Comparison of ENCODE assay signal across 1 cellular context in the genomic region with DNA sequence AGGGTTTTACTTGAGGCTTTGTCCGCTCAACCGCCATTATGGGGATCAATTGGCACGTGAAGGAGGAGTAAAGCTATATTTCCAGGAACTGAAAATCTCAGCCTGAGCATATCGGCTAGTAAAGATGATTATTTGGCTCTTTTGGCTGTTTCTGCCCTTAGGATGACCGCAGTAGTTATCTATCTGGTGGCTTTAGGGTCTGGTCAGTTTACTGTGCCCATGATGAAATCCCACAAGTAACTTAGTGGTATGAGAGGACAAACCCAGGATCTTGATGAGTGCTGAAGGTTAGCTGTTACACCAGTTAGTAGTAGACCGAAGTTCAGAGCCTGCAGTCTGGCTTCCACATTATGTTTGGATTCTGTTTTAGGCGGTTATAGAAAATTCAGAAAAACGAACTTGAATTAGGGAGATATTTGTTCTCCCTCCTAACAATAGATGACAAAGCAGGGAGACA.
TF ChIP-seq lines count a peak whose summit lies in the region.

No MANE protein-coding gene starts in this region.

TF ChIP-seq in GM12878, 131 proteins besides CTCF, POLR2A, EP300 and RAD21:
- TF ChIP-seq, protein P1, sequence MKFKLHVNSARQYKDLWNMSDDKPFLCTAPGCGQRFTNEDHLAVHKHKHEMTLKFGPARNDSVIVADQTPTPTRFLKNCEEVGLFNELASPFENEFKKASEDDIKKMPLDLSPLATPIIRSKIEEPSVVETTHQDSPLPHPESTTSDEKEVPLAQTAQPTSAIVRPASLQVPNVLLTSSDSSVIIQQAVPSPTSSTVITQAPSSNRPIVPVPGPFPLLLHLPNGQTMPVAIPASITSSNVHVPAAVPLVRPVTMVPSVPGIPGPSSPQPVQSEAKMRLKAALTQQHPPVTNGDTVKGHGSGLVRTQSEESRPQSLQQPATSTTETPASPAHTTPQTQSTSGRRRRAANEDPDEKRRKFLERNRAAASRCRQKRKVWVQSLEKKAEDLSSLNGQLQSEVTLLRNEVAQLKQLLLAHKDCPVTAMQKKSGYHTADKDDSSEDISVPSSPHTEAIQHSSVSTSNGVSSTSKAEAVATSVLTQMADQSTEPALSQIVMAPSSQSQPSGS (IDR thresholded peaks at IDR 0.05; ENCODE audit: low read length): no peak
- TF ChIP-seq ZNF622 (IDR thresholded peaks at IDR 0.05): no peak
- TF ChIP-seq EGR1 (IDR thresholded peaks at IDR 0.05; ENCODE audit: borderline replicate concordance in 1 of 2, low read depth in 2 of 2, low read length in 2 of 2): no peak
- TF ChIP-seq BHLHE40 (IDR thresholded peaks at IDR 0.05; ENCODE audit: borderline replicate concordance in 1 of 2, low read depth in 2 of 2, low read length in 1 of 2): peak; percentile 69 to 83
- no peak for TF ChIP-seq RBBP5 (conservative IDR thresholded peaks at IDR 0.05)
- no peak for TF ChIP-seq ASH2L (IDR thresholded peaks at IDR 0.05; ENCODE audit: borderline replicate concordance, low read depth)
- peak; percentile 86 for TF ChIP-seq POLR2AphosphoS5 (IDR thresholded peaks at IDR 0.05; ENCODE audit: low read length)
- no peak for TF ChIP-seq MEF2B (IDR thresholded peaks at IDR 0.05; ENCODE audit: partially characterized antibody, poor library complexity, severe bottlenecking)
- no peak for TF ChIP-seq BMI1 (IDR thresholded peaks at IDR 0.05; ENCODE audit: borderline replicate concordance)
- no peak for TF ChIP-seq TBL1XR1 (IDR thresholded peaks at IDR 0.05; ENCODE audit: low read depth, low read length)
- TF ChIP-seq SPI1 (IDR thresholded peaks at IDR 0.05; ENCODE audit: borderline replicate concordance, insufficient read depth, low read depth, low read length): no peak
- TF ChIP-seq NFIC (IDR thresholded peaks at IDR 0.05; ENCODE audit: low read depth, low read length): no peak
- TF ChIP-seq RB1 (IDR thresholded peaks at IDR 0.05; ENCODE audit: borderline replicate concordance): no peak
- TF ChIP-seq ZNF274 (IDR thresholded peaks at IDR 0.05; ENCODE audit: insufficient read depth, insufficient read length): no peak
- TF ChIP-seq FOXM1 (IDR thresholded peaks at IDR 0.05; ENCODE audit: low read depth, low read length): no peak
- TF ChIP-seq, protein P2, sequence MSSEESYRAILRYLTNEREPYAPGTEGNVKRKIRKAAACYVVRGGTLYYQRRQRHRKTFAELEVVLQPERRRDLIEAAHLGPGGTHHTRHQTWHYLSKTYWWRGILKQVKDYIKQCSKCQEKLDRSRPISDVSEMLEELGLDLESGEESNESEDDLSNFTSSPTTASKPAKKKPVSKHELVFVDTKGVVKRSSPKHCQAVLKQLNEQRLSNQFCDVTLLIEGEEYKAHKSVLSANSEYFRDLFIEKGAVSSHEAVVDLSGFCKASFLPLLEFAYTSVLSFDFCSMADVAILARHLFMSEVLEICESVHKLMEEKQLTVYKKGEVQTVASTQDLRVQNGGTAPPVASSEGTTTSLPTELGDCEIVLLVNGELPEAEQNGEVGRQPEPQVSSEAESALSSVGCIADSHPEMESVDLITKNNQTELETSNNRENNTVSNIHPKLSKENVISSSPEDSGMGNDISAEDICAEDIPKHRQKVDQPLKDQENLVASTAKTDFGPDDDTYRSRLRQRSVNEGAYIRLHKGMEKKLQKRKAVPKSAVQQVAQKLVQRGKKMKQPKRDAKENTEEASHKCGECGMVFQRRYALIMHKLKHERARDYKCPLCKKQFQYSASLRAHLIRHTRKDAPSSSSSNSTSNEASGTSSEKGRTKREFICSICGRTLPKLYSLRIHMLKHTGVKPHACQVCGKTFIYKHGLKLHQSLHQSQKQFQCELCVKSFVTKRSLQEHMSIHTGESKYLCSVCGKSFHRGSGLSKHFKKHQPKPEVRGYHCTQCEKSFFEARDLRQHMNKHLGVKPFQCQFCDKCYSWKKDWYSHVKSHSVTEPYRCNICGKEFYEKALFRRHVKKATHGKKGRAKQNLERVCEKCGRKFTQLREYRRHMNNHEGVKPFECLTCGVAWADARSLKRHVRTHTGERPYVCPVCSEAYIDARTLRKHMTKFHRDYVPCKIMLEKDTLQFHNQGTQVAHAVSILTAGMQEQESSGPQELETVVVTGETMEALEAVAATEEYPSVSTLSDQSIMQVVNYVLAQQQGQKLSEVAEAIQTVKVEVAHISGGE (CRISPR knock-in tag; IDR thresholded peaks at IDR 0.05): no peak
- no peak for TF ChIP-seq ATF7 (IDR thresholded peaks at IDR 0.05; ENCODE audit: low read depth)
- no peak for TF ChIP-seq GATAD2B (conservative IDR thresholded peaks at IDR 0.05; ENCODE audit: low read depth)
- peak; percentile 50; the same call in 1 of the 2 replicates for TF ChIP-seq MTA3 (IDR thresholded peaks at IDR 0.05; ENCODE audit: borderline replicate concordance, low read length)
- TF ChIP-seq, protein P3, sequence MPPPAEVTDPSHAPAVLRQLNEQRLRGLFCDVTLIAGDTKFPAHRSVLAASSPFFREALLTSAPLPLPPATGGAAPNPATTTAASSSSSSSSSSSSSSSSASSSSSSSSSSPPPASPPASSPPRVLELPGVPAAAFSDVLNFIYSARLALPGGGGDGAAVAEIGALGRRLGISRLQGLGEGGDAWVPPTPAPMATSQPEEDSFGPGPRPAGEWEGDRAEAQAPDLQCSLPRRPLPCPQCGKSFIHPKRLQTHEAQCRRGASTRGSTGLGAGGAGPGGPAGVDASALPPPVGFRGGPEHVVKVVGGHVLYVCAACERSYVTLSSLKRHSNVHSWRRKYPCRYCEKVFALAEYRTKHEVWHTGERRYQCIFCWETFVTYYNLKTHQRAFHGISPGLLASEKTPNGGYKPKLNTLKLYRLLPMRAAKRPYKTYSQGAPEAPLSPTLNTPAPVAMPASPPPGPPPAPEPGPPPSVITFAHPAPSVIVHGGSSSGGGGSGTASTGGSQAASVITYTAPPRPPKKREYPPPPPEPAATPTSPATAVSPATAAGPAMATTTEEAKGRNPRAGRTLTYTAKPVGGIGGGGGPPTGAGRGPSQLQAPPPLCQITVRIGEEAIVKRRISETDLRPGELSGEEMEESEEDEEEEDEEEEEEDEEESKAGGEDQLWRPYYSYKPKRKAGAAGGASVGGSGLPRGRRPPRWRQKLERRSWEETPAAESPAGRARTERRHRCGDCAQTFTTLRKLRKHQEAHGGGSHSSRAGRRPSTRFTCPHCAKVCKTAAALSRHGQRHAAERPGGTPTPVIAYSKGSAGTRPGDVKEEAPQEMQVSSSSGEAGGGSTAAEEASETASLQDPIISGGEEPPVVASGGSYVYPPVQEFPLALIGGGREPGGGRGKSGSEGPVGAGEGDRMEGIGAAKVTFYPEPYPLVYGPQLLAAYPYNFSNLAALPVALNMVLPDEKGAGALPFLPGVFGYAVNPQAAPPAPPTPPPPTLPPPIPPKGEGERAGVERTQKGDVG (CRISPR knock-in tag; IDR thresholded peaks at IDR 0.05): no peak
- no peak; the same call in 1 of the 2 replicates for TF ChIP-seq YY1 (IDR thresholded peaks at IDR 0.05; ENCODE audit: low read depth, low read length)
- TF ChIP-seq, protein P4, sequence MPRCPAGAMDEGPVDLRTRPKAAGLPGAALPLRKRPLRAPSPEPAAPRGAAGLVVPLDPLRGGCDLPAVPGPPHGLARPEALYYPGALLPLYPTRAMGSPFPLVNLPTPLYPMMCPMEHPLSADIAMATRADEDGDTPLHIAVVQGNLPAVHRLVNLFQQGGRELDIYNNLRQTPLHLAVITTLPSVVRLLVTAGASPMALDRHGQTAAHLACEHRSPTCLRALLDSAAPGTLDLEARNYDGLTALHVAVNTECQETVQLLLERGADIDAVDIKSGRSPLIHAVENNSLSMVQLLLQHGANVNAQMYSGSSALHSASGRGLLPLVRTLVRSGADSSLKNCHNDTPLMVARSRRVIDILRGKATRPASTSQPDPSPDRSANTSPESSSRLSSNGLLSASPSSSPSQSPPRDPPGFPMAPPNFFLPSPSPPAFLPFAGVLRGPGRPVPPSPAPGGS (IDR thresholded peaks at IDR 0.05; ENCODE audit: borderline replicate concordance, insufficient read depth, low read depth, low read length, poor library complexity, severe bottlenecking): no peak
- TF ChIP-seq, protein P5, sequence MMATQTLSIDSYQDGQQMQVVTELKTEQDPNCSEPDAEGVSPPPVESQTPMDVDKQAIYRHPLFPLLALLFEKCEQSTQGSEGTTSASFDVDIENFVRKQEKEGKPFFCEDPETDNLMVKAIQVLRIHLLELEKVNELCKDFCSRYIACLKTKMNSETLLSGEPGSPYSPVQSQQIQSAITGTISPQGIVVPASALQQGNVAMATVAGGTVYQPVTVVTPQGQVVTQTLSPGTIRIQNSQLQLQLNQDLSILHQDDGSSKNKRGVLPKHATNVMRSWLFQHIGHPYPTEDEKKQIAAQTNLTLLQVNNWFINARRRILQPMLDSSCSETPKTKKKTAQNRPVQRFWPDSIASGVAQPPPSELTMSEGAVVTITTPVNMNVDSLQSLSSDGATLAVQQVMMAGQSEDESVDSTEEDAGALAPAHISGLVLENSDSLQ (IDR thresholded peaks at IDR 0.05): no peak
- TF ChIP-seq ZBED1 (IDR thresholded peaks at IDR 0.05; ENCODE audit: borderline replicate concordance): no peak
